Comparison of ENCODE assay signal across 20 cellular contexts in the genomic region with DNA sequence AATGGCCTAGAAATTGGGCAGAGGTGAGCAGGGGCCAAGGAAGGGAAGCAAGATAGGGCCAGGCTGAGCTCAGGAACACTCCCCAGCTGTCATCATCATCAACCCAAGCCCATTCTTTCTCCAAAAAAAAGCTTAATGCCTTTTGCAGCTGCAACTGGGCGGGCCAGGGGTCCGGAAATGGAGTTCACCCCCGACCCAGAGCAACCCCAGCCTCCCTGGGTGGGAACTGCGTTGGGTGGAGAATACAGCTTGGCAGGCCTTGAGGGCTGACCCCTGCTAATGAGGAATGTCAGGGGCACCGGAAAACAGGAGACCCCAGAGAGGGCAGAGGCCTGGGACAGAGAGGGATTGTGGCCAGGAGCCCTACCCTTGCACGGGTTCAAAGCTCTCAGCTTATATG.
DNase-seq lines count a peak whose midpoint lies in the region; ATAC-seq, FAIRE-seq and TF ChIP-seq lines count a peak whose summit lies in the region.
"Had no signal": no experiment of that assay in that cellular context is flagged by ENCODE, and none has a peak within 500 bp of the region (broad histone marks: within the 10 kb centered on the region; RNA-seq: fewer than 3 reads in every experiment).

No MANE protein-coding gene starts in this region.

- no peak for TF ChIP-seq CTCF in body of pancreas (IDR thresholded peaks at IDR 0.05)
- no peak for TF ChIP-seq CTCF in osteocyte (IDR thresholded peaks at IDR 0.05)
- no peak for TF ChIP-seq CTCF in thyroid gland (IDR thresholded peaks at IDR 0.05)

- FAIRE-seq in RCC 7860 (lab: Jason Lieb, UNC), result no peak
- FAIRE-seq: GM12878 had no signal

- TF ChIP-seq POLR2A in body of pancreas (IDR thresholded peaks at IDR 0.05) (no peak), thyroid gland (IDR thresholded peaks at IDR 0.05) (no peak)

- DNase-seq in body of pancreas (no peak), osteocyte (ENCODE audit: extremely low spot score, unreplicated experiment) (no peak), thyroid gland (no peak), ecto neural progenitor cell (ENCODE audit: low spot score) (no peak), NCI-H146 (lab: John Stamatoyannopoulos, UW) (no peak), RCC 7860 (ENCODE audit: low spot score) (no peak)
- DNase-seq: activated CD4-positive, alpha-beta T cell treated with anti-CD3 and anti-CD28 coated beads for 36 hours; activated T-cell treated with anti-CD3 and anti-CD28 coated beads, Interleukin-2, amount 50 U/mL, for 72 hours; amniotic stem cell; foreskin keratinocyte; NCI-H1092 treated with DMSO at 0.1 percent for 48 hours; NCI-H510A treated with DMSO at 0.1 percent for 48 hours; stimulated activated CD4-positive, alpha-beta T cell treated with anti-CD3 and anti-CD28 coated beads, Interleukin-4, amount 100 ng/mL, for 1 hour had no signal

- ATAC-seq in body of pancreas, result no peak
- no peak for ATAC-seq in GM21786 (IDR thresholded peaks at IDR 0.05; ENCODE audit: unreplicated experiment)
- ATAC-seq: activated CD4-positive, alpha-beta T cell treated with anti-CD3 and anti-CD28 coated beads for 36 hours; activated T-cell treated with anti-CD3 and anti-CD28 coated beads, Interleukin-2, amount 50 U/mL, for 72 hours; foreskin keratinocyte; GM12878; Panc1; stimulated activated memory B cell treated with anti-CD40 and anti-IgM and Interleukin-4, amounts not matched to agents 10 μg/mL and 1 μg/mL and 100 μg/mL, for 72 hours had no signal

- H3K27ac ChIP-seq in body of pancreas (peak overlapping the region in 3 of 4 donors; percentile 69 to 83 (median 80)), iPS-20b (ENCODE audit: low read length) (no peak overlapping the region), thyroid gland (peak overlapping the region; percentile 96 to 99 (median 97))
- H3K27ac ChIP-seq: foreskin keratinocyte had no signal

- intact Hi-C loops in body of pancreas (cut with DNase I), result no loop called here
- intact Hi-C loops in thyroid gland (cut with DNase I), result loop anchor here (5.0 kb wide), 1 partner anchor 46 kb away; no protein-coding TSS in a partner anchor

- H3K9me3 ChIP-seq in body of pancreas (no peaks in the 10 kb centered on the region), iPS-20b (ENCODE audit: insufficient read depth, low read depth, low read length) (no peaks in the 10 kb centered on the region), thyroid gland (no peaks in the 10 kb centered on the region)

- no peak overlapping the region for H3K4me3 Mint-ChIP-seq in osteocyte (ENCODE audit: unreplicated experiment)
- H3K4me3 Mint-ChIP-seq: activated CD4-positive, alpha-beta T cell treated with anti-CD3 and anti-CD28 coated beads for 36 hours; activated T-cell treated with anti-CD3 and anti-CD28 coated beads, Interleukin-2, amount 50 U/mL, for 72 hours; CD14-positive monocyte; stimulated activated memory B cell treated with anti-CD40 and anti-IgM and Interleukin-4, amounts not matched to agents 10 μg/mL and 1 μg/mL and 100 μg/mL, for 72 hours had no signal

- H3K4me3 ChIP-seq in body of pancreas (no peak overlapping the region), iPS-20b (ENCODE audit: low read length) (no peak overlapping the region), thyroid gland (replicated peaks in 1 of 3) (no peak overlapping the region)
- H3K4me3 ChIP-seq: GM12878 had no signal

- peak overlapping the region; percentile 44 for H3K27ac Mint-ChIP-seq in osteocyte (ENCODE audit: unreplicated experiment)
- H3K27ac Mint-ChIP-seq: activated CD4-positive, alpha-beta T cell treated with anti-CD3 and anti-CD28 coated beads for 36 hours; activated T-cell treated with anti-CD3 and anti-CD28 coated beads, Interleukin-2, amount 50 U/mL, for 72 hours; stimulated activated memory B cell treated with anti-CD40 and anti-IgM and Interleukin-4, amounts not matched to agents 10 μg/mL and 1 μg/mL and 100 μg/mL, for 72 hours had no signal

- H3K36me3 ChIP-seq in body of pancreas (replicated peaks in 1 of 2; ENCODE audit: insufficient read depth in 1 of 2, low read depth in 2 of 2), result no peaks in the 10 kb centered on the region
- no peaks in the 10 kb centered on the region for H3K36me3 ChIP-seq in iPS-20b (ENCODE audit: insufficient read depth, low read depth, low read length)
- no peaks in the 10 kb centered on the region for H3K36me3 ChIP-seq in thyroid gland

- 35 to 64% methylated on average over 3 to 6 of the region's 6 CpGs for WGBS in body of pancreas, 2 donors
- WGBS in thyroid gland, 2 donors, result 49 to 68% methylated on average over 5 to 6 of the region's 6 CpGs

- H3K4me1 ChIP-seq in body of pancreas, result peaks cover 93% of the 10 kb centered on the region
- peaks cover 31% of the 10 kb centered on the region for H3K4me1 ChIP-seq in iPS-20b (ENCODE audit: insufficient read depth, low read length)
- peaks cover 88 to 91% of the 10 kb centered on the region in 2 donors for H3K4me1 ChIP-seq in thyroid gland

- H3K36me3 Mint-ChIP-seq in osteocyte (ENCODE audit: unreplicated experiment), result no peaks in the 10 kb centered on the region
- H3K36me3 Mint-ChIP-seq: stimulated activated memory B cell treated with anti-CD40 and anti-IgM and Interleukin-4, amounts not matched to agents 10 μg/mL and 1 μg/mL and 100 μg/mL, for 72 hours had no signal

- no peaks in the 10 kb centered on the region for H3K9me3 Mint-ChIP-seq in osteocyte (ENCODE audit: unreplicated experiment)
- H3K9me3 Mint-ChIP-seq: activated T-cell treated with anti-CD3 and anti-CD28 coated beads, Interleukin-2, amount 50 U/mL, for 72 hours; stimulated activated memory B cell treated with anti-CD40 and anti-IgM and Interleukin-4, amounts not matched to agents 10 μg/mL and 1 μg/mL and 100 μg/mL, for 72 hours had no signal

- H3K9ac ChIP-seq in iPS-20b (ENCODE audit: low read depth, low read length), result 0 out of 2 replicates have a peak overlapping the region, but pooled peaks have one; percentile 4

- H3K4me1 Mint-ChIP-seq in osteocyte (ENCODE audit: unreplicated experiment), result peaks cover 82% of the 10 kb centered on the region

- H3K27me3 ChIP-seq in body of pancreas, result no peaks in the 10 kb centered on the region
- H3K27me3 ChIP-seq in iPS-20b (ENCODE audit: insufficient read depth, low read length), result no peaks in the 10 kb centered on the region
- H3K27me3 ChIP-seq in thyroid gland, result no peaks in the 10 kb centered on the region
- H3K27me3 ChIP-seq: dorsolateral prefrontal cortex had no signal

- no peaks in the 10 kb centered on the region for H3K27me3 Mint-ChIP-seq in osteocyte (ENCODE audit: unreplicated experiment)
